8 cellular contexts compared by ENCODE assay signal in genomic region chr20:50415516-50416268, GRCh38.
DNase-seq lines count a peak whose midpoint lies in the region; ATAC-seq and TF ChIP-seq lines count a peak whose summit lies in the region.

No MANE protein-coding gene starts in this region.

- no peaks in the 10 kb centered on the region for H3K9me3 ChIP-seq in mucosa of descending colon

- no peaks in the 10 kb centered on the region for H3K36me3 ChIP-seq in mucosa of descending colon (ENCODE audit: low read depth)
- no peaks in the 10 kb centered on the region for H3K36me3 ChIP-seq in urinary bladder (ENCODE audit: insufficient read depth)

- H3K4me3 ChIP-seq in mucosa of descending colon (no peak overlapping the region), urinary bladder (ENCODE audit: low read depth, low read length) (no peak overlapping the region)

- peak overlapping the region; percentile 97 for H3K27ac ChIP-seq in urinary bladder (ENCODE audit: low read depth)

- 14% methylated on average over 25 of the region's 25 CpGs for WGBS in urinary bladder

- DNase-seq in DMS153 (lab: John Stamatoyannopoulos, UW) (peak; percentile 22), DMS153 treated with DMSO at 0.1 percent for 48 hours (lab: John Stamatoyannopoulos, UW; ENCODE audit: unreplicated experiment) (no peak), epidermal melanocyte (ENCODE audit: insufficient read length, low spot score) (peak; percentile 42), mucosa of descending colon (peak; percentile 97 to 98 (median 97)), NCI-H1694 treated with DMSO at 0.1 percent for 48 hours (lab: John Stamatoyannopoulos, UW) (no peak)
- no peak for DNase-seq in activated effector memory CD4-positive, alpha-beta T cell treated with anti-CD3 and anti-CD28 coated beads, Interleukin-2, amount 50 U/mL, for 16 hours

- TF ChIP-seq CTCF in mucosa of descending colon (IDR thresholded peaks at IDR 0.05), result no peak

- ATAC-seq in mucosa of descending colon (peak; percentile 96), HG02852 (IDR thresholded peaks at IDR 0.05; ENCODE audit: unreplicated experiment) (no peak)

- peaks cover 26% of the 10 kb centered on the region for H3K4me1 ChIP-seq in mucosa of descending colon (ENCODE audit: low read depth)
- no peaks in the 10 kb centered on the region for H3K4me1 ChIP-seq in urinary bladder (ENCODE audit: insufficient read depth)

- intact Hi-C loops in mucosa of descending colon (cut with DNase I, micrococcal nuclease), result no loop called here

Comparison
In these comparisons a context has a peak if more than half of its experiments do, and no peak if none do; other contexts are left out.
1. DNase-seq: peak in DMS153 (single experiment), epidermal melanocyte (single experiment) and mucosa of descending colon (3 of 3); none in DMS153 treated with DMSO at 0.1 percent for 48 hours (single experiment), NCI-H1694 treated with DMSO at 0.1 percent for 48 hours (single experiment) and activated effector memory CD4-positive, alpha-beta T cell treated with anti-CD3 and anti-CD28 coated beads, Interleukin-2, amount 50 U/mL, for 16 hours (single experiment).